15 cellular contexts compared by ENCODE assay signal in the genomic region with DNA sequence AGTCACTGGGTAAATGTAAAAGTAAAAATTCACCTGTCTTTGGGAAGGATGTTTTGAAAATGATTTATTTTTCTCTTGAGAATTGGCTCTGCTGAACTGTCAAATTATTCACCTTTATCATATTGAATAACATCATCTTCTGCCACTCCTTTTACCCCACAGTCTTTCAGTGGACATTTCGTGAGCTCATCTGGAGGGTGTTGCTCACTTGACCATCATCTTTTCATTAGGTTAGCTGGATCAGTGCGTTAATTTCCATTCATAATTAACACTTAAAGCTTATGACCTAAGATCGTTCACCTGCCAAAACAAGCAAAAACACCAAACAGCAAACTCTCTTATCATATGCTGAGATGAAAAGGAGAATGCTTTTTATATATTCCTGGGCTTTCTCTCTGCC. TPM values are rescaled to one million over a fixed set of nuclear protein-coding genes. Genes with fewer than 3 reads are reported as not detected.
DNase-seq lines count a peak whose midpoint lies in the region; ATAC-seq and TF ChIP-seq lines count a peak whose summit lies in the region.
"Had no signal": no experiment of that assay in that cellular context is flagged by ENCODE, and none has a peak within 500 bp of the region (broad histone marks: within the 10 kb centered on the region; RNA-seq: fewer than 3 reads in every experiment).

No MANE protein-coding gene starts in this region.

- no peak for DNase-seq in activated T-cell treated with anti-CD3 and anti-CD28 coated beads, Interleukin-2, amount 50 U/mL, for 72 hours
- no peak for DNase-seq in activated T-cell treated with anti-CD3 and anti-CD28 coated beads, Interleukin-2, amount 50 U/mL, for 1 hour
- DNase-seq in activated B cell treated with CpG ODN at 0.5 μM for 24 hours (no peak), fibroblast of lung (ENCODE audit: low read depth in 2 of 2) (no peak), caudate nucleus (lab: John Stamatoyannopoulos, UW) (no peak), NCI-H524 treated with DMSO at 0.1 percent for 48 hours (lab: John Stamatoyannopoulos, UW) (no peak)
- no peak for DNase-seq in stimulated activated naive B cell treated with anti-CD40 and anti-IgM and Interleukin-4, amounts not matched to agents 10 μg/mL and 1 μg/mL and 100 μg/mL, for 72 hours
- DNase-seq: effector CD4-positive, alpha-beta T cell; head of caudate nucleus; NCI-H1105 treated with DMSO at 0.1 percent for 48 hours; NCI-H526; Right ventricle myocardium superior; upper lobe of right lung had no signal

- no peak overlapping the region for H2AFZ ChIP-seq in fibroblast of lung (ENCODE audit: low read length)

- peaks cover 21% of the 10 kb centered on the region for H3K4me1 ChIP-seq in fibroblast of lung (ENCODE audit: control insufficient read depth, extremely low read depth, insufficient read depth, low read length)

- peaks cover 1 to 5% of the 10 kb centered on the region in 2 donors for H3K36me3 Mint-ChIP-seq in activated T-cell treated with anti-CD3 and anti-CD28 coated beads, Interleukin-2, amount 50 U/mL, for 72 hours (ENCODE audit: insufficient read depth in 2 of 2)
- H3K36me3 Mint-ChIP-seq in activated B cell treated with CpG ODN at 0.5 μM for 24 hours (ENCODE audit: low read depth): peaks cover 21% of the 10 kb centered on the region
- H3K36me3 Mint-ChIP-seq in stimulated activated naive B cell treated with anti-CD40 and anti-IgM and Interleukin-4, amounts not matched to agents 10 μg/mL and 1 μg/mL and 100 μg/mL, for 72 hours: peaks cover 10 to 20% of the 10 kb centered on the region in 2 donors

- POLR2A ChIA-PET in activated B cell treated with CpG ODN at 0.5 μM for 24 hours (lab: Charles Lee): interaction anchor here (0.8 to 1.5 kb wide), 2 partner anchors 12 to 13 kb away, joined by 5 to 10 read pairs; no protein-coding TSS in a partner anchor

- H3K9ac ChIP-seq in fibroblast of lung (ENCODE audit: insufficient read depth, low read length): no peak overlapping the region

- no peaks in the 10 kb centered on the region for H3K27me3 ChIP-seq in fibroblast of lung (ENCODE audit: control insufficient read depth, insufficient read depth, low read length)
- H3K27me3 ChIP-seq: upper lobe of right lung had no signal

- no peaks in the 10 kb centered on the region for H3K27me3 Mint-ChIP-seq in activated T-cell treated with anti-CD3 and anti-CD28 coated beads, Interleukin-2, amount 50 U/mL, for 72 hours (ENCODE audit: low read depth)
- no peaks in the 10 kb centered on the region for H3K27me3 Mint-ChIP-seq in activated B cell treated with CpG ODN at 0.5 μM for 24 hours
- no peaks in the 10 kb centered on the region for H3K27me3 Mint-ChIP-seq in stimulated activated naive B cell treated with anti-CD40 and anti-IgM and Interleukin-4, amounts not matched to agents 10 μg/mL and 1 μg/mL and 100 μg/mL, for 72 hours

- peak overlapping the region; percentile 66 for H3K27ac Mint-ChIP-seq in activated T-cell treated with anti-CD3 and anti-CD28 coated beads, Interleukin-2, amount 50 U/mL, for 72 hours
- H3K27ac Mint-ChIP-seq in activated B cell treated with CpG ODN at 0.5 μM for 24 hours: peak overlapping the region; percentile 86
- H3K27ac Mint-ChIP-seq in stimulated activated naive B cell treated with anti-CD40 and anti-IgM and Interleukin-4, amounts not matched to agents 10 μg/mL and 1 μg/mL and 100 μg/mL, for 72 hours: peak overlapping the region; percentile 81

- peaks cover 83% of the 10 kb centered on the region for H3K4me1 Mint-ChIP-seq in activated T-cell treated with anti-CD3 and anti-CD28 coated beads, Interleukin-2, amount 50 U/mL, for 72 hours (ENCODE audit: low read depth)
- H3K4me1 Mint-ChIP-seq in activated B cell treated with CpG ODN at 0.5 μM for 24 hours: peaks cover 93% of the 10 kb centered on the region
- peaks cover 51 to 66% of the 10 kb centered on the region in 2 donors for H3K4me1 Mint-ChIP-seq in stimulated activated naive B cell treated with anti-CD40 and anti-IgM and Interleukin-4, amounts not matched to agents 10 μg/mL and 1 μg/mL and 100 μg/mL, for 72 hours

- no peak overlapping the region for H3K4me3 ChIP-seq in fibroblast of lung (replicated peaks in 1 of 4; ENCODE audit: control extremely low read depth in 1 of 4, insufficient read depth in 1 of 4, low read depth in 3 of 4, low read length in 4 of 4)
- H3K4me3 ChIP-seq: upper lobe of right lung had no signal

- H3K9me3 Mint-ChIP-seq in activated T-cell treated with anti-CD3 and anti-CD28 coated beads, Interleukin-2, amount 50 U/mL, for 72 hours: no peaks in the 10 kb centered on the region
- H3K9me3 Mint-ChIP-seq in activated B cell treated with CpG ODN at 0.5 μM for 24 hours: no peaks in the 10 kb centered on the region
- no peaks in the 10 kb centered on the region for H3K9me3 Mint-ChIP-seq in stimulated activated naive B cell treated with anti-CD40 and anti-IgM and Interleukin-4, amounts not matched to agents 10 μg/mL and 1 μg/mL and 100 μg/mL, for 72 hours

- no peaks in the 10 kb centered on the region for H4K20me1 ChIP-seq in fibroblast of lung (ENCODE audit: control insufficient read depth, extremely low read depth, insufficient read depth, low read length)

- no peak for ATAC-seq in activated T-cell treated with anti-CD3 and anti-CD28 coated beads, Interleukin-2, amount 50 U/mL, for 72 hours (replicated peaks in 1 of 2)
- ATAC-seq in activated B cell treated with CpG ODN at 0.5 μM for 24 hours (ENCODE audit: low read depth): no peak
- ATAC-seq in stimulated activated naive B cell treated with anti-CD40 and anti-IgM and Interleukin-4, amounts not matched to agents 10 μg/mL and 1 μg/mL and 100 μg/mL, for 72 hours (replicated peaks): no peak
- no peak for ATAC-seq in HG02623 (IDR thresholded peaks at IDR 0.05; ENCODE audit: unreplicated experiment)

- CTCF ChIA-PET in activated B cell treated with CpG ODN at 0.5 μM for 24 hours (lab: Charles Lee): interaction anchor here (1.0 to 1.1 kb wide), 3 partner anchors 11 to 281 kb away, joined by 3 to 4 read pairs (median 3); no protein-coding TSS in a partner anchor

- H3K27ac ChIP-seq in fibroblast of lung (ENCODE audit: insufficient read depth, low read length) (peak overlapping the region; percentile 58), caudate nucleus (ENCODE audit: low read depth, low read length) (no peak overlapping the region)

- intact Hi-C loops in activated B cell treated with CpG ODN at 0.5 μM for 24 hours (cut with micrococcal nuclease): no loop called here

- no peak overlapping the region for H3K4me2 ChIP-seq in fibroblast of lung (ENCODE audit: extremely low read depth, insufficient read depth, low read length)

- TF ChIP-seq CTCF in activated B cell treated with CpG ODN at 0.5 μM for 24 hours (IDR thresholded peaks at IDR 0.05) (no peak), fibroblast of lung (conservative IDR thresholded peaks at IDR 0.05 in 1 of 2, IDR thresholded peaks at IDR 0.05 in 1 of 2; ENCODE audit: low read depth in 1 of 2, low read length in 2 of 2) (no peak)

- H3K36me3 ChIP-seq in fibroblast of lung (ENCODE audit: control insufficient read depth, insufficient read depth, low read length): no peaks in the 10 kb centered on the region
- H3K36me3 ChIP-seq: upper lobe of right lung had no signal

- no peaks in the 10 kb centered on the region for H3K79me2 ChIP-seq in fibroblast of lung (ENCODE audit: control insufficient read depth, insufficient read depth, low read length)

- H3K4me3 Mint-ChIP-seq in activated T-cell treated with anti-CD3 and anti-CD28 coated beads, Interleukin-2, amount 50 U/mL, for 72 hours: peak overlapping the region; percentile 67 to 78
- no peak overlapping the region for H3K4me3 Mint-ChIP-seq in activated B cell treated with CpG ODN at 0.5 μM for 24 hours
- H3K4me3 Mint-ChIP-seq in stimulated activated naive B cell treated with anti-CD40 and anti-IgM and Interleukin-4, amounts not matched to agents 10 μg/mL and 1 μg/mL and 100 μg/mL, for 72 hours: no peak overlapping the region
- H3K4me3 Mint-ChIP-seq: WTC11 had no signal

- H3K9me3 ChIP-seq in fibroblast of lung (ENCODE audit: control insufficient read depth, insufficient read depth, low read depth, low read length): no peaks in the 10 kb centered on the region
- H3K9me3 ChIP-seq: upper lobe of right lung had no signal

RNA-seq across cellular contexts. Expression of a gene that starts 53.4 kb away (rescaled TPM):
- total RNA-seq in activated T-cell treated with anti-CD3 and anti-CD28 coated beads, Interleukin-2, amount 50 U/mL, for 72 hours: 100 to 1,000 TPM; 117 to 137 TPM
- total RNA-seq in activated B cell treated with CpG ODN at 0.5 μM for 24 hours (135 and 149 TPM in 2 replicates), fibroblast of lung (30.6 and 37.7 TPM in 2 replicates)
- polyA plus RNA-seq in fibroblast of lung: 23.8 and 36.7 TPM in 2 replicates
- polyA plus RNA-seq in fibroblast of lung (2012): 19.8 and 25.7 TPM in 2 replicates
- polyA minus RNA-seq in fibroblast of lung (ENCODE audit: low replicate concordance): 0.74 and 3.5 TPM in 2 replicates

Comparison
In these comparisons a context has a peak if more than half of its experiments do, and no peak if none do; other contexts are left out.
1. H3K4me3 Mint-ChIP-seq: peak in activated T-cell treated with anti-CD3 and anti-CD28 coated beads, Interleukin-2, amount 50 U/mL, for 72 hours (2 of 2); none in activated B cell treated with CpG ODN at 0.5 μM for 24 hours (single experiment) and stimulated activated naive B cell treated with anti-CD40 and anti-IgM and Interleukin-4, amounts not matched to agents 10 μg/mL and 1 μg/mL and 100 μg/mL, for 72 hours (0 of 2).
2. Peak in every context shown above with its lines, with median percentiles within 50 percentile points of each other: H3K27ac Mint-ChIP-seq.